Comparison of ENCODE assay signal across 19 cellular contexts in genomic region chrX:121598356-121598755, GRCh38.
DNase-seq lines count a peak whose midpoint lies in the region; ATAC-seq and TF ChIP-seq lines count a peak whose summit lies in the region.
"Had no signal": no experiment of that assay in that cellular context is flagged by ENCODE, and none has a peak within 500 bp of the region (broad histone marks: within the 10 kb centered on the region; RNA-seq: fewer than 3 reads in every experiment).

No MANE protein-coding gene starts in this region.

- H3K4me1 ChIP-seq in gastroesophageal sphincter: no peaks in the 10 kb centered on the region

- no peak for ATAC-seq in stimulated activated effector memory CD8-positive, alpha-beta T cell treated with anti-CD3 and anti-CD28 coated beads, Interleukin-12 subunit alpha, Interleukin-12 subunit beta, amount 100 ng/mL, for 72 hours
- ATAC-seq in gastroesophageal sphincter: no peak

- 63 to 91% methylated on average over 1 to 2 of the region's 2 CpGs for WGBS in gastroesophageal sphincter (ENCODE audit: low coverage in 1 of 2), 2 donors

- CTCF ChIA-PET in Calu3 (lab: Charles Lee): no interaction called here

- DNase-seq in COLO829 (ENCODE audit: low spot score): peak; percentile 3
- peak; percentile 9 for DNase-seq in Calu3
- peak; percentile 18 for DNase-seq in HT-29 (ENCODE audit: low spot score)
- DNase-seq in fibroblast of the aortic adventitia (ENCODE audit: low read depth): peak; percentile 0
- no peak for DNase-seq in GOT3 (lab: John Stamatoyannopoulos, UW)
- DNase-seq in activated gamma-delta T cell (lab: John Stamatoyannopoulos, UW): no peak
- no peak for DNase-seq in stimulated activated effector memory CD8-positive, alpha-beta T cell treated with anti-CD3 and anti-CD28 coated beads, Interleukin-12 subunit alpha, Interleukin-12 subunit beta, amount 100 ng/mL, for 72 hours (ENCODE audit: low spot score in 2 of 2)
- DNase-seq: C1 segment of cervical spinal cord; CD4-positive, alpha-beta memory T cell; COR-L47; DMS 273 treated with DMSO at 0.1 percent for 48 hours; GF-D8; HCEC 1CT; HFFc6; IMR-90; KBM-7 had no signal

- BruUV-seq in Calu3 (replicated peaks; lab: Mats Ljungman, UMichigan): no TSS peak

- peak overlapping the region; percentile 17 for H3K4me3 Mint-ChIP-seq in Calu3 (ENCODE audit: low read depth, unreplicated experiment)
- no peak overlapping the region for H3K4me3 Mint-ChIP-seq in stimulated activated effector memory CD8-positive, alpha-beta T cell treated with anti-CD3 and anti-CD28 coated beads, Interleukin-12 subunit alpha, Interleukin-12 subunit beta, amount 100 ng/mL, for 72 hours
- H3K4me3 Mint-ChIP-seq: B cell; CD4-positive, alpha-beta memory T cell; HFFc6 had no signal

- intact Hi-C loops in Calu3 (cut with micrococcal nuclease; ENCODE audit: unreplicated experiment): loop anchor here (5.0 kb wide), 1 partner anchor 44 kb away; no protein-coding TSS in a partner anchor

- peaks cover 25% of the 10 kb centered on the region for H3K4me1 Mint-ChIP-seq in Calu3 (ENCODE audit: low read depth, unreplicated experiment)
- no peaks in the 10 kb centered on the region for H3K4me1 Mint-ChIP-seq in stimulated activated effector memory CD8-positive, alpha-beta T cell treated with anti-CD3 and anti-CD28 coated beads, Interleukin-12 subunit alpha, Interleukin-12 subunit beta, amount 100 ng/mL, for 72 hours
- H3K4me1 Mint-ChIP-seq: B cell; CD4-positive, alpha-beta memory T cell had no signal

- H3K9me3 Mint-ChIP-seq in Calu3 (ENCODE audit: low read depth, unreplicated experiment): peaks cover 2% of the 10 kb centered on the region
- H3K9me3 Mint-ChIP-seq in stimulated activated effector memory CD8-positive, alpha-beta T cell treated with anti-CD3 and anti-CD28 coated beads, Interleukin-12 subunit alpha, Interleukin-12 subunit beta, amount 100 ng/mL, for 72 hours: no peaks in the 10 kb centered on the region

- no peak overlapping the region for H3K27ac ChIP-seq in gastroesophageal sphincter
- H3K27ac ChIP-seq: HL-60 had no signal

- H3K4me3 ChIP-seq in fibroblast of the aortic adventitia (ENCODE audit: low read depth, low read length) (no peak overlapping the region), gastroesophageal sphincter (no peak overlapping the region)

- no peaks in the 10 kb centered on the region for H3K9me3 ChIP-seq in gastroesophageal sphincter

- no peaks in the 10 kb centered on the region for H3K36me3 ChIP-seq in gastroesophageal sphincter

- H3K27me3 ChIP-seq in gastroesophageal sphincter: no peaks in the 10 kb centered on the region

- peak overlapping the region; percentile 85 for H3K27ac Mint-ChIP-seq in Calu3 (ENCODE audit: unreplicated experiment)
- H3K27ac Mint-ChIP-seq in stimulated activated effector memory CD8-positive, alpha-beta T cell treated with anti-CD3 and anti-CD28 coated beads, Interleukin-12 subunit alpha, Interleukin-12 subunit beta, amount 100 ng/mL, for 72 hours: no peak overlapping the region
- H3K27ac Mint-ChIP-seq: B cell; CD4-positive, alpha-beta memory T cell; HFFc6 had no signal

- H3K36me3 Mint-ChIP-seq in Calu3 (ENCODE audit: insufficient read depth, unreplicated experiment): peaks cover 5% of the 10 kb centered on the region
- H3K36me3 Mint-ChIP-seq in stimulated activated effector memory CD8-positive, alpha-beta T cell treated with anti-CD3 and anti-CD28 coated beads, Interleukin-12 subunit alpha, Interleukin-12 subunit beta, amount 100 ng/mL, for 72 hours: no peaks in the 10 kb centered on the region
- H3K36me3 Mint-ChIP-seq: CD4-positive, alpha-beta memory T cell had no signal

- TF ChIP-seq CTCF in Calu3 (IDR thresholded peaks at IDR 0.05; ENCODE audit: unreplicated experiment): no peak
- TF ChIP-seq CTCF in fibroblast of the aortic adventitia (IDR thresholded peaks at IDR 0.05; ENCODE audit: insufficient read depth, low read length): no peak
- no peak for TF ChIP-seq CTCF in gastroesophageal sphincter (IDR thresholded peaks at IDR 0.05)

- no peak for TF ChIP-seq EP300 in gastroesophageal sphincter (IDR thresholded peaks at IDR 0.05)

- no peaks in the 10 kb centered on the region for H3K27me3 Mint-ChIP-seq in Calu3 (ENCODE audit: unreplicated experiment)
- H3K27me3 Mint-ChIP-seq: B cell; CD4-positive, alpha-beta memory T cell had no signal

- no peak for TF ChIP-seq POLR2A in gastroesophageal sphincter (IDR thresholded peaks at IDR 0.05)

Comparison
In these comparisons a context has a peak if more than half of its experiments do, and no peak if none do; other contexts are left out.
1. DNase-seq: peak in COLO829 (single experiment), Calu3 (single experiment), HT-29 (single experiment) and fibroblast of the aortic adventitia (single experiment); none in GOT3 (single experiment), activated gamma-delta T cell (single experiment) and stimulated activated effector memory CD8-positive, alpha-beta T cell treated with anti-CD3 and anti-CD28 coated beads, Interleukin-12 subunit alpha, Interleukin-12 subunit beta, amount 100 ng/mL, for 72 hours (0 of 2).